ENCODE assay signal across 12 cellular contexts in genomic region chr19:45515807-45516401, GRCh38. TPM values are rescaled to one million over a fixed set of nuclear protein-coding genes. Genes with fewer than 3 reads are reported as not detected.
A peak's percentile ranks its signal among the peaks of the same experiment; 100 is the strongest.
DNase-seq lines count a peak whose midpoint lies in the region; ATAC-seq, FAIRE-seq and TF ChIP-seq lines count a peak whose summit lies in the region.
"Had no signal": no experiment of that assay in that cellular context is flagged by ENCODE, and none has a peak within 500 bp of the region (broad histone marks: within the 10 kb centered on the region; RNA-seq: fewer than 3 reads in every experiment).

No MANE protein-coding gene starts in this region.

- peak overlapping the region; percentile 97 for H3K27ac Mint-ChIP-seq in activated T-helper 17 cell treated with anti-CD3 and anti-CD28 coated beads, Interleukin-2, amount 50 U/mL, for 72 hours
- H3K27ac Mint-ChIP-seq: nephron had no signal

- no peak for FAIRE-seq in kidney (lab: Jason Lieb, UNC)

- no peak overlapping the region for H3K27ac ChIP-seq in kidney (ENCODE audit: low read depth in 2 of 2, low read length in 2 of 2)
- peak overlapping the region; percentile 71 for H3K27ac ChIP-seq in subcutaneous abdominal adipose tissue (ENCODE audit: low read depth, low read length)
- H3K27ac ChIP-seq: VCaP had no signal

- no peak for TF ChIP-seq CTCF in kidney (IDR thresholded peaks at IDR 0.05; ENCODE audit: borderline replicate concordance, extremely low read depth, insufficient read depth)

- DNase-seq in activated T-cell treated with anti-CD3 and anti-CD28 coated beads for 4 hours (peak; percentile 30), kidney (peak; percentile 56), glomerular visceral epithelial cell (ENCODE audit: extremely low spot score) (no peak), mesenteric fat pad (ENCODE audit: low spot score) (no peak), NOMO-1 treated with dmso at 0.1 percent for 144 hours (lab: John Stamatoyannopoulos, UW; ENCODE audit: unreplicated experiment) (no peak)
- DNase-seq in activated T-cell treated with anti-CD3 and anti-CD28 coated beads, Interleukin-2, amount 50 U/mL, for 48 hours = no peak
- DNase-seq: NCI-H82; stimulated activated CD4-positive, alpha-beta T cell treated with anti-CD3 and anti-CD28 coated beads, Interleukin-1b, Interleukin-23, amount 100 ng/mL, for 48 hours had no signal

- peaks cover 22% of the 10 kb centered on the region for H3K4me1 Mint-ChIP-seq in activated T-helper 17 cell treated with anti-CD3 and anti-CD28 coated beads, Interleukin-2, amount 50 U/mL, for 72 hours

- H3K27me3 ChIP-seq in subcutaneous abdominal adipose tissue (ENCODE audit: control insufficient read depth in 5 of 5, insufficient read depth in 4 of 5, low read length in 5 of 5) = no peaks in the 10 kb centered on the region

- peaks cover 15 to 16% of the 10 kb centered on the region in 2 donors for H3K4me1 ChIP-seq in kidney (ENCODE audit: control insufficient read depth in 1 of 2, insufficient read depth in 1 of 2, low read depth in 1 of 2, low read length in 2 of 2)
- peaks cover 13 to 55% (median 44%) of the 10 kb centered on the region in 5 donors for H3K4me1 ChIP-seq in subcutaneous abdominal adipose tissue (ENCODE audit: control insufficient read depth in 5 of 5, insufficient read depth in 5 of 5, low read length in 5 of 5)

- peaks cover 96% of the 10 kb centered on the region for H3K36me3 Mint-ChIP-seq in activated T-helper 17 cell treated with anti-CD3 and anti-CD28 coated beads, Interleukin-2, amount 50 U/mL, for 72 hours (ENCODE audit: low read depth)

- H3K4me3 ChIP-seq in kidney (ENCODE audit: low read length in 2 of 2) (no peak overlapping the region), subcutaneous abdominal adipose tissue (ENCODE audit: low read depth in 1 of 5, low read length in 5 of 5) (peak overlapping the region in 2 of 5 donors; percentile 19 to 21)

- no peaks in the 10 kb centered on the region for H3K9me3 Mint-ChIP-seq in activated T-helper 17 cell treated with anti-CD3 and anti-CD28 coated beads, Interleukin-2, amount 50 U/mL, for 72 hours
- H3K9me3 Mint-ChIP-seq: nephron had no signal

- H3K4me3 Mint-ChIP-seq in activated T-helper 17 cell treated with anti-CD3 and anti-CD28 coated beads, Interleukin-2, amount 50 U/mL, for 72 hours = peak overlapping the region; percentile 88
- H3K4me3 Mint-ChIP-seq: nephron had no signal

- no peaks in the 10 kb centered on the region for H3K27me3 Mint-ChIP-seq in activated T-helper 17 cell treated with anti-CD3 and anti-CD28 coated beads, Interleukin-2, amount 50 U/mL, for 72 hours

- H3K9me3 ChIP-seq in kidney (ENCODE audit: control insufficient read depth in 1 of 2, low read length in 2 of 2) = no peaks in the 10 kb centered on the region
- no peaks in the 10 kb centered on the region for H3K9me3 ChIP-seq in subcutaneous abdominal adipose tissue (ENCODE audit: control insufficient read depth in 5 of 5, low read length in 5 of 5)

- peak; percentile 10 for ATAC-seq in activated T-helper 17 cell treated with anti-CD3 and anti-CD28 coated beads, Interleukin-2, amount 50 U/mL, for 72 hours (replicated peaks)

- intact Hi-C loops in kidney (cut with DNase I) = no loop called here

- no peak overlapping the region for H3K9ac ChIP-seq in kidney (ENCODE audit: low read length in 2 of 2)
- H3K9ac ChIP-seq in subcutaneous abdominal adipose tissue (ENCODE audit: low read length in 5 of 5) = peak overlapping the region in 3 of 5 donors; percentile 43 to 48 (median 47)

- H3K36me3 ChIP-seq in kidney (ENCODE audit: control insufficient read depth in 1 of 2, insufficient read depth in 2 of 2, low read length in 2 of 2) (peaks cover 0 to 3% of the 10 kb centered on the region in 2 donors), subcutaneous abdominal adipose tissue (ENCODE audit: control insufficient read depth in 5 of 5, insufficient read depth in 5 of 5, low read length in 5 of 5) (peaks cover 0 to 34% (median 23%) of the 10 kb centered on the region in 5 donors)

RNA-seq across cellular contexts. Expression of gene VASP, which starts 8.6 kb away (rescaled TPM):
- 100 to 1,000 TPM; 151 to 196 TPM for total RNA-seq in activated T-helper 17 cell treated with anti-CD3 and anti-CD28 coated beads, Interleukin-2, amount 50 U/mL, for 72 hours
- total RNA-seq in kidney = 105 TPM
- 36.3 TPM for polyA plus RNA-seq in kidney (ENCODE audit: insufficient read depth, low read depth, low replicate concordance)
- total RNA-seq in mesenteric fat pad = 104 TPM

RNA-seq across cellular contexts. Expression of gene PPM1N, which starts 17.7 kb away (rescaled TPM):
- total RNA-seq in activated T-helper 17 cell treated with anti-CD3 and anti-CD28 coated beads, Interleukin-2, amount 50 U/mL, for 72 hours = 1 to 10 TPM; 4.3 to 5.2 TPM
- total RNA-seq in kidney = 2.2 TPM
- 0.69 TPM for polyA plus RNA-seq in kidney (ENCODE audit: insufficient read depth, low read depth, low replicate concordance)
- 1.1 TPM for total RNA-seq in mesenteric fat pad

RNA-seq across cellular contexts. Expression of gene RTN2, which starts 19.1 kb away (rescaled TPM):
- total RNA-seq in activated T-helper 17 cell treated with anti-CD3 and anti-CD28 coated beads, Interleukin-2, amount 50 U/mL, for 72 hours = 1 to 10 TPM; 5.3 to 8.6 TPM
- total RNA-seq in kidney (7.3 TPM), mesenteric fat pad (8.3 TPM)
- 8.2 TPM for polyA plus RNA-seq in kidney (ENCODE audit: insufficient read depth, low read depth, low replicate concordance)

RNA-seq across cellular contexts. Expression of gene FOSB, which starts 48.1 kb away (rescaled TPM):
- 10 to 100 TPM; 20.7 to 39.2 TPM for total RNA-seq in activated T-helper 17 cell treated with anti-CD3 and anti-CD28 coated beads, Interleukin-2, amount 50 U/mL, for 72 hours
- 0.98 TPM for total RNA-seq in kidney
- 0.73 TPM for polyA plus RNA-seq in kidney (ENCODE audit: insufficient read depth, low read depth, low replicate concordance)
- total RNA-seq in mesenteric fat pad = 907 TPM

Comparison
In these comparisons a context has a peak if more than half of its experiments do, and no peak if none do; other contexts are left out.
1. DNase-seq: peak in activated T-cell treated with anti-CD3 and anti-CD28 coated beads for 4 hours (single experiment) and kidney (single experiment); none in activated T-cell treated with anti-CD3 and anti-CD28 coated beads, Interleukin-2, amount 50 U/mL, for 48 hours (0 of 2), glomerular visceral epithelial cell (single experiment), mesenteric fat pad (single experiment) and NOMO-1 treated with dmso at 0.1 percent for 144 hours (single experiment).
2. H3K9ac ChIP-seq: peak in subcutaneous abdominal adipose tissue (3 of 5); none in kidney (0 of 2).